Comparison of ENCODE assay signal across 27 cellular contexts in genomic region chr22:43479962-43480361, GRCh38.
DNase-seq lines count a peak whose midpoint lies in the region; ATAC-seq, FAIRE-seq and TF ChIP-seq lines count a peak whose summit lies in the region.
"Had no signal": no experiment of that assay in that cellular context is flagged by ENCODE, and none has a peak within 500 bp of the region (broad histone marks: within the 10 kb centered on the region; RNA-seq: fewer than 3 reads in every experiment).

No MANE protein-coding gene starts in this region.

- ATAC-seq in GM18519 (IDR thresholded peaks at IDR 0.05; ENCODE audit: low FRiP score, unreplicated experiment), result no peak
- ATAC-seq: activated naive CD4-positive, alpha-beta T cell treated with anti-CD3 and anti-CD28 coated beads, Interleukin-2, amount 50 U/mL, for 72 hours; HCT116; psoas muscle had no signal

- no peaks in the 10 kb centered on the region for H3K9me3 ChIP-seq in Loucy (ENCODE audit: insufficient read depth, low read depth, low read length)
- no peaks in the 10 kb centered on the region for H3K9me3 ChIP-seq in Peyer's patch
- no peaks in the 10 kb centered on the region for H3K9me3 ChIP-seq in neuronal stem cell (replicated peaks in 1 of 2; ENCODE audit: control insufficient read depth in 2 of 2, insufficient read depth in 1 of 2, low read depth in 1 of 2, low read length in 2 of 2)
- H3K9me3 ChIP-seq in HAP-1, result no peaks in the 10 kb centered on the region
- H3K9me3 ChIP-seq: MG63, psoas muscle, SK-N-SH had no signal

- H3K79me1 ChIP-seq in neuronal stem cell (ENCODE audit: low read depth, low read length), result peaks cover 4% of the 10 kb centered on the region

- no peaks in the 10 kb centered on the region for H3K79me2 ChIP-seq in Loucy (ENCODE audit: insufficient read depth, low read length)

- H3K36me3 ChIP-seq in Loucy (ENCODE audit: insufficient read depth, low read length), result no peaks in the 10 kb centered on the region
- H3K36me3 ChIP-seq in Peyer's patch, result no peaks in the 10 kb centered on the region
- H3K36me3 ChIP-seq in neuronal stem cell (replicated peaks in 1 of 2; ENCODE audit: control insufficient read depth in 2 of 2, insufficient read depth in 2 of 2, low read length in 2 of 2), result peaks cover 0 to 3% of the 10 kb centered on the region in 2 donors
- H3K36me3 ChIP-seq in HAP-1 (replicated peaks), result no peaks in the 10 kb centered on the region
- H3K36me3 ChIP-seq: MG63 had no signal

- no peak overlapping the region for H2AK5ac ChIP-seq in neuronal stem cell (ENCODE audit: low read depth, low read length)

- H3K27ac ChIP-seq in Peyer's patch (no peak overlapping the region), neuronal stem cell (replicated peaks; ENCODE audit: low read length) (no peak overlapping the region)
- H3K27ac ChIP-seq: psoas muscle, RWPE1, VCaP had no signal

- H4K20me1 ChIP-seq in Loucy (ENCODE audit: insufficient read depth, low read length, poor library complexity, severe bottlenecking), result no peaks in the 10 kb centered on the region

- in situ Hi-C loops in HAP-1 (cut with MboI; ENCODE audit: low sequenced_read_pairs), result no loop called here

- H4K8ac ChIP-seq in neuronal stem cell (ENCODE audit: low read depth, low read length), result no peak overlapping the region

- no peaks in the 10 kb centered on the region for H3K36me3 Mint-ChIP-seq in activated CD4-positive, alpha-beta memory T cell treated with anti-CD3 and anti-CD28 coated beads for 36 hours
- H3K36me3 Mint-ChIP-seq in activated CD4-positive, alpha-beta memory T cell treated with anti-CD3 and anti-CD28 coated beads, Interleukin-2, amount 10 ng/mL, durations not matched to agents 7 days and 5 days (ENCODE audit: low read depth), result no peaks in the 10 kb centered on the region
- H3K36me3 Mint-ChIP-seq: activated naive CD4-positive, alpha-beta T cell treated with anti-CD3 and anti-CD28 coated beads, Interleukin-2, amount 50 U/mL, for 72 hours had no signal

- H3K4me3 Mint-ChIP-seq in activated CD4-positive, alpha-beta memory T cell treated with anti-CD3 and anti-CD28 coated beads for 36 hours, result no peak overlapping the region
- no peak overlapping the region for H3K4me3 Mint-ChIP-seq in activated CD4-positive, alpha-beta memory T cell treated with anti-CD3 and anti-CD28 coated beads, Interleukin-2, amount 10 ng/mL, durations not matched to agents 7 days and 5 days
- H3K4me3 Mint-ChIP-seq: activated T-helper 1 cell treated with anti-CD3 and anti-CD28 coated beads, Interleukin-12 subunit alpha, Interleukin-12 subunit beta, Interleukin-2, Interleukin-4 antibody, amounts not matched to agents 30 ng/mL and 10 ng/mL and 1 ng/mL, durations not matched to agents 14 hours and 24 hours and 36 hours; dendritic cell treated with granulocyte-macrophage colony-stimulating factor and Interleukin-4, amounts not matched to agents 40 ng/mL and 50 ng/mL, for 4 days had no signal

- FAIRE-seq in RCC 7860 (lab: Jason Lieb, UNC), result no peak
- FAIRE-seq: astrocyte, endothelial cell of umbilical vein, GM12891 had no signal

- H2BK5ac ChIP-seq in neuronal stem cell (ENCODE audit: low read length), result no peak overlapping the region

- H3K9me2 ChIP-seq in Loucy (replicated peaks; ENCODE audit: low read depth, low read length), result no peaks in the 10 kb centered on the region
- H3K9me2 ChIP-seq: SK-N-SH had no signal

- TF ChIP-seq POLR2A in Peyer's patch (IDR thresholded peaks at IDR 0.05), result no peak

- TF ChIP-seq CTCF in Loucy (conservative IDR thresholded peaks at IDR 0.05; ENCODE audit: low read length) (no peak), Peyer's patch (IDR thresholded peaks at IDR 0.05) (no peak)

- H3K27me3 Mint-ChIP-seq in activated CD4-positive, alpha-beta memory T cell treated with anti-CD3 and anti-CD28 coated beads for 36 hours, result no peaks in the 10 kb centered on the region
- H3K27me3 Mint-ChIP-seq in activated CD4-positive, alpha-beta memory T cell treated with anti-CD3 and anti-CD28 coated beads, Interleukin-2, amount 10 ng/mL, durations not matched to agents 7 days and 5 days, result no peaks in the 10 kb centered on the region
- H3K27me3 Mint-ChIP-seq: dendritic cell treated with granulocyte-macrophage colony-stimulating factor and Interleukin-4, amounts not matched to agents 40 ng/mL and 50 ng/mL, for 4 days had no signal

- peak overlapping the region; percentile 16 for H3K9ac ChIP-seq in Loucy (ENCODE audit: low read depth, low read length, poor library complexity, severe bottlenecking)
- H3K9ac ChIP-seq in neuronal stem cell (ENCODE audit: low read depth, low read length, poor library complexity), result no peak overlapping the region
- H3K9ac ChIP-seq: SK-N-SH had no signal

- peaks cover 3% of the 10 kb centered on the region for H3K4me1 Mint-ChIP-seq in activated CD4-positive, alpha-beta memory T cell treated with anti-CD3 and anti-CD28 coated beads for 36 hours (ENCODE audit: low read depth)
- H3K4me1 Mint-ChIP-seq in activated CD4-positive, alpha-beta memory T cell treated with anti-CD3 and anti-CD28 coated beads, Interleukin-2, amount 10 ng/mL, durations not matched to agents 7 days and 5 days, result peaks cover 5% of the 10 kb centered on the region

- H3K4me3 ChIP-seq in Loucy (ENCODE audit: low read length, poor library complexity, severe bottlenecking) (peak overlapping the region; percentile 27), Peyer's patch (no peak overlapping the region), neuronal stem cell (ENCODE audit: low read length in 2 of 2) (no peak overlapping the region), HAP-1 (no peak overlapping the region)
- H3K4me3 ChIP-seq: MG63, psoas muscle had no signal

- no peak overlapping the region for H2BK15ac ChIP-seq in neuronal stem cell (ENCODE audit: low read length)

- peak overlapping the region; percentile 20 for H3K18ac ChIP-seq in neuronal stem cell (ENCODE audit: low read length)

- CTCF ChIA-PET in activated CD4-positive, alpha-beta memory T cell treated with anti-CD3 and anti-CD28 coated beads for 36 hours (lab: Charles Lee), result no interaction called here
- CTCF ChIA-PET in activated CD4-positive, alpha-beta memory T cell treated with anti-CD3 and anti-CD28 coated beads, Interleukin-2, amount 10 ng/mL, durations not matched to agents 7 days and 5 days (lab: Charles Lee), result no interaction called here

- H3K9me3 Mint-ChIP-seq in activated CD4-positive, alpha-beta memory T cell treated with anti-CD3 and anti-CD28 coated beads for 36 hours, result no peaks in the 10 kb centered on the region
- H3K9me3 Mint-ChIP-seq in activated CD4-positive, alpha-beta memory T cell treated with anti-CD3 and anti-CD28 coated beads, Interleukin-2, amount 10 ng/mL, durations not matched to agents 7 days and 5 days, result no peaks in the 10 kb centered on the region
- H3K9me3 Mint-ChIP-seq: activated T-helper 1 cell treated with anti-CD3 and anti-CD28 coated beads, Interleukin-12 subunit alpha, Interleukin-12 subunit beta, Interleukin-2, Interleukin-4 antibody, amounts not matched to agents 30 ng/mL and 10 ng/mL and 1 ng/mL, durations not matched to agents 14 hours and 24 hours and 36 hours; dendritic cell treated with granulocyte-macrophage colony-stimulating factor and Interleukin-4, amounts not matched to agents 40 ng/mL and 50 ng/mL, for 4 days had no signal

- no peaks in the 10 kb centered on the region for H3F3A ChIP-seq in Loucy (ENCODE audit: low read depth)

- H3K4me2 ChIP-seq in Loucy (ENCODE audit: low read depth, low read length, poor library complexity, severe bottlenecking) (peak overlapping the region; percentile 31), neuronal stem cell (ENCODE audit: insufficient read depth, low read length, poor library complexity, severe bottlenecking) (no peak overlapping the region)
- H3K4me2 ChIP-seq: SK-N-SH had no signal

- WGBS in neuronal stem cell (ENCODE audit: extremely low coverage in 2 of 2, insufficient read length in 2 of 2, insufficient replicate concordance in 1 of 2), 2 donors, result no CpG with 5 or more reads among the region's 7 CpGs

- intact Hi-C loops in activated CD4-positive, alpha-beta memory T cell treated with anti-CD3 and anti-CD28 coated beads for 36 hours (cut with micrococcal nuclease), result no loop called here

- DNase-seq in activated CD4-positive, alpha-beta memory T cell treated with anti-CD3 and anti-CD28 coated beads for 36 hours, result peak; percentile 5
- DNase-seq in activated CD4-positive, alpha-beta memory T cell treated with anti-CD3 and anti-CD28 coated beads, Interleukin-2, amount 10 ng/mL, durations not matched to agents 7 days and 5 days, result no peak
- DNase-seq in Peyer's patch (peak in 2 of 3 donors; percentile 31 to 52), neuronal stem cell (ENCODE audit: low spot score) (no peak), RCC 7860 (ENCODE audit: low spot score) (no peak), HAP-1 (ENCODE audit: low spot score in 2 of 2) (no peak)
- DNase-seq: 8988T; activated CD4-positive, alpha-beta T cell treated with anti-CD3 and anti-CD28 coated beads, Interleukin-2, amount 50 U/mL, for 1 hour; central memory CD4-positive, alpha-beta T cell; COR-L47; DMS79; IMR-90; MG63; psoas muscle; SK-N-SH; stimulated activated CD4-positive, alpha-beta T cell treated with anti-CD3 and anti-CD28 coated beads, Interleukin-1b, Interleukin-23, amount 100 ng/mL, for 48 hours had no signal

- H2AFZ ChIP-seq in Loucy (ENCODE audit: low read length) (peak overlapping the region; percentile 57), neuronal stem cell (ENCODE audit: low read length) (no peak overlapping the region)

- H3K14ac ChIP-seq in neuronal stem cell (ENCODE audit: low read length), result no peak overlapping the region

- H3K27me3 ChIP-seq in Loucy (ENCODE audit: insufficient read depth, low read length, poor library complexity, severe bottlenecking) (no peaks in the 10 kb centered on the region), Peyer's patch (no peaks in the 10 kb centered on the region), neuronal stem cell (ENCODE audit: control insufficient read depth in 3 of 3, insufficient read depth in 3 of 3, low read depth in 1 of 3, low read length in 3 of 3) (peaks cover 0 to 12% (median 0%) of the 10 kb centered on the region in 3 experiments), HAP-1 (ENCODE audit: low read depth) (no peaks in the 10 kb centered on the region)
- H3K27me3 ChIP-seq: MG63 had no signal

- no peak overlapping the region for H2BK12ac ChIP-seq in neuronal stem cell (ENCODE audit: low read length)

- H3K4me1 ChIP-seq in Loucy (ENCODE audit: insufficient read depth, low read length, poor library complexity, severe bottlenecking) (no peaks in the 10 kb centered on the region), Peyer's patch (no peaks in the 10 kb centered on the region), neuronal stem cell (ENCODE audit: control insufficient read depth in 2 of 2, insufficient read depth in 1 of 2, low read depth in 1 of 2, low read length in 2 of 2) (peaks cover 0 to 8% of the 10 kb centered on the region in 2 donors), HAP-1 (no peaks in the 10 kb centered on the region)
- H3K4me1 ChIP-seq: psoas muscle had no signal

- H3K27ac Mint-ChIP-seq in activated CD4-positive, alpha-beta memory T cell treated with anti-CD3 and anti-CD28 coated beads for 36 hours, result no peak overlapping the region
- H3K27ac Mint-ChIP-seq in activated CD4-positive, alpha-beta memory T cell treated with anti-CD3 and anti-CD28 coated beads, Interleukin-2, amount 10 ng/mL, durations not matched to agents 7 days and 5 days, result no peak overlapping the region
- H3K27ac Mint-ChIP-seq: activated naive CD4-positive, alpha-beta T cell treated with anti-CD3 and anti-CD28 coated beads, Interleukin-2, amount 50 U/mL, for 72 hours; activated T-helper 1 cell treated with anti-CD3 and anti-CD28 coated beads, Interleukin-12 subunit alpha, Interleukin-12 subunit beta, Interleukin-2, Interleukin-4 antibody, amounts not matched to agents 30 ng/mL and 10 ng/mL and 1 ng/mL, durations not matched to agents 14 hours and 24 hours and 36 hours; dendritic cell treated with granulocyte-macrophage colony-stimulating factor and Interleukin-4, amounts not matched to agents 40 ng/mL and 50 ng/mL, for 4 days had no signal

- H2BK120ac ChIP-seq in neuronal stem cell (ENCODE audit: low read depth, low read length), result no peak overlapping the region

- H3K23ac ChIP-seq in neuronal stem cell (ENCODE audit: low read depth, low read length, poor library complexity), result no peak overlapping the region

- no peak overlapping the region for H4K91ac ChIP-seq in neuronal stem cell (ENCODE audit: low read depth, low read length, poor library complexity)

- POLR2A ChIA-PET in activated CD4-positive, alpha-beta memory T cell treated with anti-CD3 and anti-CD28 coated beads for 36 hours (lab: Charles Lee), result no interaction called here
- POLR2A ChIA-PET in activated CD4-positive, alpha-beta memory T cell treated with anti-CD3 and anti-CD28 coated beads, Interleukin-2, amount 10 ng/mL, durations not matched to agents 7 days and 5 days (lab: Charles Lee), result no interaction called here

- no peak overlapping the region for H3K4ac ChIP-seq in neuronal stem cell (ENCODE audit: low read length)

Comparison
In these comparisons a context has a peak if more than half of its experiments do, and no peak if none do; other contexts are left out.
1. DNase-seq: peak in activated CD4-positive, alpha-beta memory T cell treated with anti-CD3 and anti-CD28 coated beads for 36 hours (single experiment) and Peyer's patch (2 of 3); none in activated CD4-positive, alpha-beta memory T cell treated with anti-CD3 and anti-CD28 coated beads, Interleukin-2, amount 10 ng/mL, durations not matched to agents 7 days and 5 days (single experiment), neuronal stem cell (single experiment), RCC 7860 (single experiment) and HAP-1 (0 of 2).